Comparison of ENCODE assay signal across 2 cellular contexts in genomic region chr2:15166878-15167277, GRCh38.
TF ChIP-seq lines count a peak whose summit lies in the region.

No MANE protein-coding gene starts in this region.

TF ChIP-seq in IMR-90, 13 proteins besides CTCF, POLR2A, EP300 and RAD21:
- TF ChIP-seq MXI1 (IDR thresholded peaks at IDR 0.05; ENCODE audit: borderline replicate concordance, low read depth, low read length) (no peak), RFX5 (IDR thresholded peaks at IDR 0.05; ENCODE audit: low read depth, low read length) (no peak), CEBPB (IDR thresholded peaks at IDR 0.05; ENCODE audit: low read depth, low read length) (no peak), NFE2L2 (IDR thresholded peaks at IDR 0.05; ENCODE audit: low read depth, low read length) (no peak), USF2 (IDR thresholded peaks at IDR 0.05; ENCODE audit: low read depth, low read length) (no peak)
- TF ChIP-seq, protein P1, sequence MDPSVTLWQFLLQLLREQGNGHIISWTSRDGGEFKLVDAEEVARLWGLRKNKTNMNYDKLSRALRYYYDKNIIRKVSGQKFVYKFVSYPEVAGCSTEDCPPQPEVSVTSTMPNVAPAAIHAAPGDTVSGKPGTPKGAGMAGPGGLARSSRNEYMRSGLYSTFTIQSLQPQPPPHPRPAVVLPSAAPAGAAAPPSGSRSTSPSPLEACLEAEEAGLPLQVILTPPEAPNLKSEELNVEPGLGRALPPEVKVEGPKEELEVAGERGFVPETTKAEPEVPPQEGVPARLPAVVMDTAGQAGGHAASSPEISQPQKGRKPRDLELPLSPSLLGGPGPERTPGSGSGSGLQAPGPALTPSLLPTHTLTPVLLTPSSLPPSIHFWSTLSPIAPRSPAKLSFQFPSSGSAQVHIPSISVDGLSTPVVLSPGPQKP (IDR thresholded peaks at IDR 0.05; ENCODE audit: borderline replicate concordance, low read depth, low read length): no peak

TF ChIP-seq in K562, 482 proteins besides CTCF, POLR2A, EP300 and RAD21:
- TF ChIP-seq POLR2G (IDR thresholded peaks at IDR 0.05; ENCODE audit: low read depth, low read length) (peak; percentile 33; the same call in 1 of the 2 replicates), HOMEZ (CRISPR knock-in tag; IDR thresholded peaks at IDR 0.05) (no peak)
